13 cellular contexts compared by ENCODE assay signal in the genomic region with DNA sequence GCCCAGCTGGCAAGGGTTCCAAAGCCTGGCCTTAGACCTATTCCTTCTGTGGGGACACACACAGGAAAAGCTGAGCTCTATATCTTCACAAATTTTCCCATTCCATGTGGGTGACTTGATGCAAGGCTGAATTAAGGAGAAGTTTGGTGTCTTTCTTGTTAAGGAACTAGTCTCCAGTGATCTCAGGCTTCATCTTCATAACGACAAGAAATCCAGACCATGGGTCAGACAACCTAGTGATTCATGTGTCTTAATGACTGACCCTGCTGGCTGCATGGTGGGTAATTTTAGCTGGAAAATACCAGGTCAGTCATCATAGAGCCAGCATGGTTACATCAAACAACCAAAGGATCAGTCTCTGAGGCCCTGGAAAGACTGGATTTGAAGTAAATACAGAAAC.
DNase-seq lines count a peak whose midpoint lies in the region; ATAC-seq, FAIRE-seq and TF ChIP-seq lines count a peak whose summit lies in the region.
"Had no signal": no experiment of that assay in that cellular context is flagged by ENCODE, and none has a peak within 500 bp of the region (broad histone marks: within the 10 kb centered on the region; RNA-seq: fewer than 3 reads in every experiment).

No MANE protein-coding gene starts in this region.

- POLR2A ChIA-PET in PC-3 (lab: Charles Lee; ENCODE audit: unreplicated experiment), result no interaction called here

- no peaks in the 10 kb centered on the region for H3K9me3 ChIP-seq in PC-3 (ENCODE audit: low read length)
- H3K9me3 ChIP-seq in stomach, result peaks cover 0 to 11% (median 5%) of the 10 kb centered on the region in 4 donors

- intact Hi-C loops in PC-3 (cut with micrococcal nuclease), result loop anchor here (1.0 to 2.0 kb wide), 2 partner anchors 10 to 62 kb away; no protein-coding TSS in a partner anchor
- intact Hi-C loops in stomach (cut with DNase I; ENCODE audit: low total_unique reads), result no loop called here

- TF ChIP-seq POLR2A in H54 (IDR thresholded peaks at IDR 0.05; ENCODE audit: low read depth, low read length) (no peak), stomach (IDR thresholded peaks at IDR 0.05) (no peak)

- no TSS peak for BruUV-seq in PC-3 (replicated peaks; lab: Mats Ljungman, UMichigan)

- peak overlapping the region; percentile 21 for H3K4me2 ChIP-seq in PC-3 (ENCODE audit: low read length)

- no peak overlapping the region for H3K4me3 ChIP-seq in ACC112 (ENCODE audit: low read depth, low read length)
- H3K4me3 ChIP-seq in PC-3 (ENCODE audit: low read length), result no peak overlapping the region
- no peak overlapping the region for H3K4me3 ChIP-seq in stomach
- H3K4me3 ChIP-seq: SK-N-MC had no signal

- WGBS in stomach, 5 donors, result 24 to 59% (median 55%) methylated on average over 1 of the region's 1 CpG

- TF ChIP-seq EP300 in stomach (IDR thresholded peaks at IDR 0.05), result no peak

- H3K9ac ChIP-seq in PC-3 (ENCODE audit: low read length), result no peak overlapping the region

- H3F3A ChIP-seq in PC-3 (ENCODE audit: low read length, unreplicated experiment), result peaks cover 4% of the 10 kb centered on the region

- H3K27ac ChIP-seq in ACC112 (ENCODE audit: low read depth, low read length) (peak overlapping the region; percentile 60), PC-3 (ENCODE audit: low read length) (peak overlapping the region; percentile 61), stomach (no peak overlapping the region)
- H3K27ac ChIP-seq: SK-N-MC had no signal

- no peaks in the 10 kb centered on the region for H3K79me2 ChIP-seq in ACC112 (ENCODE audit: control insufficient read depth, insufficient read depth, low read length, unreplicated experiment)
- H3K79me2 ChIP-seq in PC-3 (ENCODE audit: low read length), result no peaks in the 10 kb centered on the region

- H3K4me1 ChIP-seq in ACC112 (ENCODE audit: control insufficient read depth, insufficient read depth, low read length, unreplicated experiment) (peaks cover 18% of the 10 kb centered on the region), PC-3 (ENCODE audit: insufficient read depth, low read length) (peaks cover 25% of the 10 kb centered on the region), stomach (peaks cover 0 to 24% (median 3%) of the 10 kb centered on the region in 4 donors)

- ATAC-seq in PC-3, result peak; percentile 47

- H4K20me1 ChIP-seq in PC-3 (ENCODE audit: low read length), result no peaks in the 10 kb centered on the region

- no peak for TF ChIP-seq CTCF in PC-3 (conservative IDR thresholded peaks at IDR 0.05; ENCODE audit: low read depth, low read length)
- no peak for TF ChIP-seq CTCF in stomach (IDR thresholded peaks at IDR 0.05)

- H3K9me2 ChIP-seq in PC-3 (replicated peaks; ENCODE audit: low read length), result no peaks in the 10 kb centered on the region

- H2AFZ ChIP-seq in ACC112 (ENCODE audit: low read length, unreplicated experiment) (peak overlapping the region; percentile 45), PC-3 (ENCODE audit: low read length) (no peak overlapping the region; the same call in 1 of the 2 replicates)

- CTCF ChIA-PET in PC-3 (lab: Charles Lee), result no interaction called here

- no peaks in the 10 kb centered on the region for H3K27me3 ChIP-seq in ACC112 (ENCODE audit: insufficient read depth, low read length)
- H3K27me3 ChIP-seq in PC-3 (ENCODE audit: low read length), result no peaks in the 10 kb centered on the region
- H3K27me3 ChIP-seq in stomach, result no peaks in the 10 kb centered on the region

- no peaks in the 10 kb centered on the region for H3K36me3 ChIP-seq in ACC112 (ENCODE audit: insufficient read depth, low read length)
- no peaks in the 10 kb centered on the region for H3K36me3 ChIP-seq in PC-3 (ENCODE audit: low read depth, low read length)
- no peaks in the 10 kb centered on the region for H3K36me3 ChIP-seq in stomach

- DNase-seq in H54 (ENCODE audit: insufficient read length, low spot score) (no peak), PC-3 (peak; percentile 31), glomerular visceral epithelial cell (ENCODE audit: extremely low spot score) (peak; percentile 74), Ammon's horn (ENCODE audit: low spot score) (no peak), HuH-7.5 (ENCODE audit: low spot score) (no peak), stomach (no peak), NCI-H510A treated with DMSO at 0.1 percent for 48 hours (lab: John Stamatoyannopoulos, UW) (no peak)
- DNase-seq: activated CD4-positive, alpha-beta T cell treated with anti-CD3 and anti-CD28 coated beads, Interleukin-2, amount 10 ng/mL, durations not matched to agents 7 days and 5 days; endodermal cell; NCI-H524; stimulated activated CD4-positive, alpha-beta T cell treated with anti-CD3 and anti-CD28 coated beads, Interleukin-12 subunit alpha, Interleukin-12 subunit beta, amount 100 ng/mL, for 4 hours had no signal

- peak; percentile 61 for FAIRE-seq in H54 (lab: Jason Lieb, UNC)

Comparison
In these comparisons a context has a peak if more than half of its experiments do, and no peak if none do; other contexts are left out.
1. H3K27ac ChIP-seq: peak in ACC112 (single experiment) and PC-3 (single experiment); none in stomach (0 of 5).
2. DNase-seq: peak in PC-3 (single experiment) and glomerular visceral epithelial cell (single experiment); none in H54 (single experiment), Ammon's horn (single experiment), HuH-7.5 (single experiment), stomach (single experiment) and NCI-H510A treated with DMSO at 0.1 percent for 48 hours (single experiment).